Comparison of ENCODE assay signal across 8 cellular contexts in the genomic region with DNA sequence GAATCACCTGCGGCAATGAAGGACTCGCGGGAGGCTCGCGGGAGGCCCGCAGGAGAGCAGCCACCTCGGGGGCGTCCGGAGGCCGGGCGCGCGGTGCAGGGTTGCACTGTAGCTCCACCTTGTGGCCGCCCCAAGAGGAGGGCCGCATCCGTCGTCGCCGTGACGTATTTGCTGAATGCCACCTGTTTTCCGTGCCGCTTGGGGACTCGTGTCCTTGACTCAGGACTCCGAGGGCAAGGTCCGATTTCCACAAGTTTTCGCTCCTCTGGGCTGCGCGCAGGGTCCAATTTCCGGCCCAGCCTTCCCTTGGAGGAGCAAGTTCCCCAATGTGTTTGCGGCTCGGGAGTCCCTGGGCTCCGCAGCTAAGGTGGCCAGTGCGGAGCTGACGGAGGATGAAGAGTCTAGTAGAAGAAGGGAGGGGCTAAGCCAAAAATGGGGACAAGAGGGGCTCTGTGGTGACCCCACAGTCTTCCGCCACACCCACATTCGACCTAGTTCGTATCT. TPM values are rescaled to one million over a fixed set of nuclear protein-coding genes. Genes with fewer than 3 reads are reported as not detected.
A peak's percentile ranks its signal among the peaks of the same experiment; 100 is the strongest.
DNase-seq lines count a peak whose midpoint lies in the region; ATAC-seq and TF ChIP-seq lines count a peak whose summit lies in the region.

No MANE protein-coding gene starts in this region.

- TF ChIP-seq EP300 in ovary (IDR thresholded peaks at IDR 0.05), result no peak

- H3K27me3 Mint-ChIP-seq in type B pancreatic cell, result peaks cover 24% of the 10 kb centered on the region

- peak overlapping the region; percentile 90 for H2AFZ ChIP-seq in KMS-11 (ENCODE audit: low read depth)

- H3K9me3 ChIP-seq in SJSA1 (replicated peaks), result no peaks in the 10 kb centered on the region
- H3K9me3 ChIP-seq in ovary, result no peaks in the 10 kb centered on the region

- H3K4me3 ChIP-seq in KMS-11 (IDR thresholded peaks at IDR 0.05; ENCODE audit: insufficient read depth, low read depth, low read length) (no peak overlapping the region), SJSA1 (peak overlapping the region; percentile 57), ovary (peak overlapping the region; percentile 52)

- H4K20me1 ChIP-seq in KMS-11 (ENCODE audit: insufficient read depth), result no peaks in the 10 kb centered on the region

- peak overlapping the region; percentile 92 for H3K27ac Mint-ChIP-seq in type B pancreatic cell

- WGBS in ovary, 3 donors, result 33 to 42% (median 33%) methylated on average over 37 of the region's 37 CpGs

- intact Hi-C loops in head of caudate nucleus (cut with DNase I), result no loop called here
- intact Hi-C loops in ovary (cut with DNase I), result loop anchor here in 1 of 4 donors (10.0 kb wide), 1 partner anchor 299 kb away; a partner anchor contains a TSS

- H3K36me3 ChIP-seq in KMS-11 (ENCODE audit: insufficient read depth) (no peaks in the 10 kb centered on the region), SJSA1 (no peaks in the 10 kb centered on the region), ovary (no peaks in the 10 kb centered on the region)

- TF ChIP-seq CTCF in KMS-11 (conservative IDR thresholded peaks at IDR 0.05; ENCODE audit: low read depth, low read length), result peak; percentile 61
- peak; percentile 51 to 61 (median 55) for TF ChIP-seq CTCF in ovary (IDR thresholded peaks at IDR 0.05)
- TF ChIP-seq CTCF in type B pancreatic cell (conservative IDR thresholded peaks at IDR 0.05), result peak; percentile 79

- H3K4me2 ChIP-seq in KMS-11, result peak overlapping the region; percentile 68

- H3K9ac ChIP-seq in KMS-11, result peak overlapping the region; percentile 96

- H3K9me3 Mint-ChIP-seq in type B pancreatic cell, result no peaks in the 10 kb centered on the region

- no peaks in the 10 kb centered on the region for H3K4me1 Mint-ChIP-seq in type B pancreatic cell (ENCODE audit: unreplicated experiment)

- H3K36me3 Mint-ChIP-seq in type B pancreatic cell, result no peaks in the 10 kb centered on the region

- no peak for TF ChIP-seq POLR2A in ovary (IDR thresholded peaks at IDR 0.05)

- peak; percentile 43 for DNase-seq in DMS79 treated with DMSO at 0.1 percent for 48 hours (lab: John Stamatoyannopoulos, UW)
- DNase-seq in SJSA1 (ENCODE audit: low read depth in 1 of 2, low spot score in 2 of 2), result peak; percentile 54 to 58
- DNase-seq in activated naive CD4-positive, alpha-beta T cell treated with Interleukin-2 at 50 U/mL for 16 hours, result peak; percentile 78
- peak; percentile 34 to 86 (median 74) for DNase-seq in head of caudate nucleus
- DNase-seq in ovary, result peak; percentile 54 to 75 (median 75)
- DNase-seq in type B pancreatic cell (ENCODE audit: extremely low spot score, unreplicated experiment), result no peak

- H3K4me1 ChIP-seq in KMS-11 (ENCODE audit: low read depth, poor library complexity, severe bottlenecking) (peaks cover 42% of the 10 kb centered on the region), SJSA1 (replicated peaks) (peaks cover 18% of the 10 kb centered on the region), ovary (ENCODE audit: insufficient read depth) (peaks cover 5% of the 10 kb centered on the region)

- no peaks in the 10 kb centered on the region for H3K27me3 ChIP-seq in KMS-11 (ENCODE audit: insufficient read depth, low read depth)
- H3K27me3 ChIP-seq in SJSA1 (replicated peaks), result no peaks in the 10 kb centered on the region
- H3K27me3 ChIP-seq in ovary, result no peaks in the 10 kb centered on the region

- ATAC-seq in GM21576 (IDR thresholded peaks at IDR 0.05; ENCODE audit: unreplicated experiment), result peak; percentile 60

- H3K79me2 ChIP-seq in KMS-11 (ENCODE audit: insufficient read depth, low read depth), result no peaks in the 10 kb centered on the region

- peak overlapping the region; percentile 95 for H3K4me3 Mint-ChIP-seq in type B pancreatic cell

- H3K27ac ChIP-seq in KMS-11, result peak overlapping the region; percentile 96
- H3K27ac ChIP-seq in SJSA1, result no peak overlapping the region
- H3K27ac ChIP-seq in ovary, result peak overlapping the region; percentile 28 to 85

RNA-seq across cellular contexts. Expression of a gene that starts 10.7 kb away (rescaled TPM):
- total RNA-seq in SJSA1 (2014; rRNA removed; shearing (Covaris generic)), result 16.6 and 19.4 TPM in 2 replicates
- 10 to 100 TPM; 17.2 to 35.7 (median 27.3) TPM for total RNA-seq in ovary
- 10 to 100 TPM; 12.6 to 40.5 TPM for polyA plus RNA-seq in ovary
- 41.8 and 44.9 TPM in 2 replicates for total RNA-seq in type B pancreatic cell (ENCODE audit: low replicate concordance)

RNA-seq across cellular contexts. Expression of a gene that starts 10.8 kb away (rescaled TPM):
- total RNA-seq in SJSA1 (2014; rRNA removed; shearing (Covaris generic)), result 0.05 TPM in 1 of 2 replicates, not detected in the other
- total RNA-seq in ovary (not detected), type B pancreatic cell (ENCODE audit: low replicate concordance) (2.0 and 4.0 TPM in 2 replicates)
- polyA plus RNA-seq in ovary, result not detected
